In genomic region chr13:85266331-85266730, GRCh38 we compare ENCODE assay signal across 19 cellular contexts.
DNase-seq lines count a peak whose midpoint lies in the region; ATAC-seq and TF ChIP-seq lines count a peak whose summit lies in the region.
"Had no signal": no experiment of that assay in that cellular context is flagged by ENCODE, and none has a peak within 500 bp of the region (broad histone marks: within the 10 kb centered on the region; RNA-seq: fewer than 3 reads in every experiment).

No MANE protein-coding gene starts in this region.

- no CpG with 5 or more reads among the region's 1 CpG for WGBS in mesendoderm (ENCODE audit: extremely low coverage, insufficient coverage, low lambda C conversion rate)

- TF ChIP-seq CTCF in GM10248 (IDR thresholded peaks at IDR 0.05; ENCODE audit: control extremely low read depth, extremely low read depth, low read depth, missing control alignments), result no peak

- CTCF ChIA-PET in GM10248 (lab: Yijun Ruan, JAX), result no interaction called here

- peak overlapping the region; percentile 44 for H3K4ac ChIP-seq in mesendoderm (ENCODE audit: low read depth, low read length)

- no peak overlapping the region for H3K27ac Mint-ChIP-seq in activated T-cell treated with anti-CD3 and anti-CD28 coated beads, Interleukin-2, amount 50 U/mL, for 72 hours
- H3K27ac Mint-ChIP-seq: activated CD8-positive, alpha-beta T cell treated with anti-CD3 and anti-CD28 coated beads for 36 hours; activated T-cell treated with anti-CD3 and anti-CD28 coated beads, Interleukin-2, amount 50 U/mL, for 24 hours; CD4-positive, CD25-positive, alpha-beta regulatory T cell had no signal

- H3K36me3 ChIP-seq in mesendoderm (ENCODE audit: control insufficient read depth, insufficient read depth, low read length), result no peaks in the 10 kb centered on the region
- H3K36me3 ChIP-seq: transverse colon had no signal

- H2BK5ac ChIP-seq in mesendoderm (ENCODE audit: low read length), result no peak overlapping the region

- no peak overlapping the region for H2BK15ac ChIP-seq in mesendoderm (replicated peaks; ENCODE audit: low read depth)

- no peaks in the 10 kb centered on the region for H3K36me3 Mint-ChIP-seq in activated T-cell treated with anti-CD3 and anti-CD28 coated beads, Interleukin-2, amount 50 U/mL, for 72 hours (ENCODE audit: insufficient read depth in 2 of 2)
- H3K36me3 Mint-ChIP-seq: CD4-positive, CD25-positive, alpha-beta regulatory T cell had no signal

- no peaks in the 10 kb centered on the region for H3K79me2 ChIP-seq in mesendoderm (ENCODE audit: control insufficient read depth, insufficient read depth, low read length)

- peak overlapping the region; percentile 38 for H3K56ac ChIP-seq in mesendoderm (ENCODE audit: low read length)

- no peak overlapping the region for H3K9ac ChIP-seq in mesendoderm (ENCODE audit: low read length)

- H3K23ac ChIP-seq in mesendoderm (ENCODE audit: low read length), result no peak overlapping the region

- no peak overlapping the region for H4K8ac ChIP-seq in mesendoderm (ENCODE audit: low read depth, low read length)

- ATAC-seq in SK-N-SH treated with all-trans-retinoic acid at 6 μM for 48 hours (peak; percentile 35; the same call in 1 of the 3 replicates), HG02885 (IDR thresholded peaks at IDR 0.05; ENCODE audit: poor library complexity, unreplicated experiment) (no peak), GM18858 (IDR thresholded peaks at IDR 0.05; ENCODE audit: unreplicated experiment) (no peak)
- no peak for ATAC-seq in activated T-cell treated with anti-CD3 and anti-CD28 coated beads, Interleukin-2, amount 50 U/mL, for 72 hours (replicated peaks in 1 of 2)
- ATAC-seq: activated CD8-positive, alpha-beta T cell treated with anti-CD3 and anti-CD28 coated beads for 36 hours had no signal

- H3K18ac ChIP-seq in mesendoderm (ENCODE audit: low read length), result peak overlapping the region; percentile 64

- H3K9me3 Mint-ChIP-seq in activated T-cell treated with anti-CD3 and anti-CD28 coated beads, Interleukin-2, amount 50 U/mL, for 72 hours, result peaks cover 3 to 16% of the 10 kb centered on the region in 2 donors

- no peaks in the 10 kb centered on the region for H3K4me1 Mint-ChIP-seq in activated T-cell treated with anti-CD3 and anti-CD28 coated beads, Interleukin-2, amount 50 U/mL, for 72 hours (ENCODE audit: low read depth)
- H3K4me1 Mint-ChIP-seq: CD4-positive, CD25-positive, alpha-beta regulatory T cell had no signal

- H3K27ac ChIP-seq in mesendoderm (ENCODE audit: low read depth, low read length), result no peak overlapping the region
- H3K27ac ChIP-seq: transverse colon had no signal

- H3K4me3 Mint-ChIP-seq in activated T-cell treated with anti-CD3 and anti-CD28 coated beads, Interleukin-2, amount 50 U/mL, for 72 hours, result no peak overlapping the region
- H3K4me3 Mint-ChIP-seq: activated CD8-positive, alpha-beta T cell treated with anti-CD3 and anti-CD28 coated beads for 36 hours; activated T-cell treated with anti-CD3 and anti-CD28 coated beads, Interleukin-2, amount 50 U/mL, for 24 hours; CD4-positive, CD25-positive, alpha-beta regulatory T cell had no signal

- H2BK120ac ChIP-seq in mesendoderm (ENCODE audit: low read depth, low read length), result no peak overlapping the region

- POLR2A ChIA-PET in GM10248 (lab: Yijun Ruan, JAX), result no interaction called here

- no peak overlapping the region for H4K5ac ChIP-seq in mesendoderm (ENCODE audit: low read length)

- no peak overlapping the region for H3K4me2 ChIP-seq in mesendoderm (ENCODE audit: low read length)

- H3K4me3 ChIP-seq in mesendoderm (ENCODE audit: low read length), result no peak overlapping the region
- H3K4me3 ChIP-seq: transverse colon had no signal

- H3K27me3 ChIP-seq in mesendoderm (ENCODE audit: insufficient read depth, low read length, poor library complexity), result no peaks in the 10 kb centered on the region
- H3K27me3 ChIP-seq: transverse colon had no signal

- H2AK5ac ChIP-seq in mesendoderm (ENCODE audit: low read length), result no peak overlapping the region

- H3K79me1 ChIP-seq in mesendoderm (ENCODE audit: low read length), result no peaks in the 10 kb centered on the region

- peak; percentile 73 for DNase-seq in COLO668 (lab: John Stamatoyannopoulos, UW; ENCODE audit: unreplicated experiment)
- DNase-seq in HT1080 (ENCODE audit: low read depth), result peak; percentile 30
- DNase-seq in mesendoderm, result peak; percentile 22
- no peak for DNase-seq in activated T-cell treated with anti-CD3 and anti-CD28 coated beads, Interleukin-2, amount 50 U/mL, for 72 hours
- DNase-seq in GM10248 (ENCODE audit: extremely low spot score), result no peak
- DNase-seq: activated CD8-positive, alpha-beta T cell treated with anti-CD3 and anti-CD28 coated beads for 36 hours; activated naive CD4-positive, alpha-beta T cell treated with anti-CD3 and anti-CD28 coated beads, Interleukin-2, amount 50 U/mL, for 16 hours; activated T-cell treated with anti-CD3 and anti-CD28 coated beads, Interleukin-2, amount 50 U/mL, for 24 hours; CD4-positive, CD25-positive, alpha-beta regulatory T cell; DMS79; NCI-H1436; NCI-H2227 treated with DMSO at 0.1 percent for 48 hours; nucleus accumbens; retina; T-helper 1 cell; transverse colon had no signal

- H3K4me1 ChIP-seq in mesendoderm (ENCODE audit: control insufficient read depth, low read depth, low read length), result no peaks in the 10 kb centered on the region
- H3K4me1 ChIP-seq: transverse colon had no signal

- H3K27me3 Mint-ChIP-seq in activated T-cell treated with anti-CD3 and anti-CD28 coated beads, Interleukin-2, amount 50 U/mL, for 72 hours (ENCODE audit: low read depth), result no peaks in the 10 kb centered on the region
- H3K27me3 Mint-ChIP-seq: activated CD8-positive, alpha-beta T cell treated with anti-CD3 and anti-CD28 coated beads for 36 hours; activated T-cell treated with anti-CD3 and anti-CD28 coated beads, Interleukin-2, amount 50 U/mL, for 24 hours; CD4-positive, CD25-positive, alpha-beta regulatory T cell had no signal

TF ChIP-seq in SK-N-SH treated with all-trans-retinoic acid at 6 μM for 48 hours, 23 proteins besides CTCF, POLR2A, EP300 and RAD21:
- TF ChIP-seq CREB5 (CRISPR knock-in tag; IDR thresholded peaks at IDR 0.05; ENCODE audit: low read depth) (no peak), TSHZ2 (CRISPR knock-in tag; IDR thresholded peaks at IDR 0.05) (no peak), BACH2 (CRISPR knock-in tag; IDR thresholded peaks at IDR 0.05; ENCODE audit: borderline replicate concordance) (no peak), RARB (CRISPR knock-in tag; IDR thresholded peaks at IDR 0.05) (no peak), ZNF8 (CRISPR knock-in tag; IDR thresholded peaks at IDR 0.05) (no peak), SNAI2 (CRISPR knock-in tag; IDR thresholded peaks at IDR 0.05) (no peak), OSR1 (CRISPR knock-in tag; IDR thresholded peaks at IDR 0.05) (no peak)

Comparison
In these comparisons a context has a peak if more than half of its experiments do, and no peak if none do; other contexts are left out.
1. DNase-seq: peak in COLO668 (single experiment), HT1080 (single experiment) and mesendoderm (single experiment); none in activated T-cell treated with anti-CD3 and anti-CD28 coated beads, Interleukin-2, amount 50 U/mL, for 72 hours (0 of 2) and GM10248 (single experiment).